In genomic region chr11:10654211-10655150, GRCh38 we compare ENCODE assay signal across 8 cellular contexts. TPM values are rescaled to one million over a fixed set of nuclear protein-coding genes. Genes with fewer than 3 reads are reported as not detected.
A peak's percentile ranks its signal among the peaks of the same experiment; 100 is the strongest.
DNase-seq lines count a peak whose midpoint lies in the region; ATAC-seq, FAIRE-seq and TF ChIP-seq lines count a peak whose summit lies in the region.

No MANE protein-coding gene starts in this region.

- DNase-seq in A549 (ENCODE audit: low read depth in 1 of 2, low spot score in 1 of 2) (peak; percentile 35 to 72), OCI-LY7 (ENCODE audit: low spot score) (peak; percentile 63), GM12878 (ENCODE audit: low read depth, low spot score) (peak; percentile 23), iPS DF 19.7 (ENCODE audit: low read depth, low spot score) (peak; percentile 28)
- peak; percentile 13 to 32 for DNase-seq in stimulated activated CD4-positive, alpha-beta T cell treated with anti-CD3 and anti-CD28 coated beads, Interleukin-2, amount 100 ng/mL, for 24 hours

- H3K27me3 ChIP-seq in GM12878 (replicated peaks in 1 of 2; ENCODE audit: control insufficient read depth in 2 of 2, insufficient read depth in 2 of 2, low read length in 1 of 2): no peaks in the 10 kb centered on the region; a peak in 1 of 4 replicates

- H3K79me2 ChIP-seq in OCI-LY7 (ENCODE audit: insufficient read depth, low read depth, low read length): no peaks in the 10 kb centered on the region
- no peaks in the 10 kb centered on the region for H3K79me2 ChIP-seq in GM12878 (ENCODE audit: control insufficient read depth, insufficient read depth, low read length)

- H3K4me2 ChIP-seq in A549: peak overlapping the region; percentile 21; the same call in 2 of the 3 replicates
- H3K4me2 ChIP-seq in OCI-LY7 (ENCODE audit: low read length): no peak overlapping the region
- H3K4me2 ChIP-seq in GM12878 (ENCODE audit: control insufficient read depth, insufficient read depth): no peak overlapping the region; the same call in 1 of the 2 replicates

- POLR2A ChIA-PET in A549 (lab: Yijun Ruan, JAX): interaction anchor here (1.6 kb wide), 1 partner anchor 248 kb away, joined by 3 read pairs; no protein-coding TSS in a partner anchor
- POLR2A ChIA-PET in OCI-LY7 (lab: Charles Lee): interaction anchor here (0.6 kb wide), 1 partner anchor 1316 kb away, joined by 3 read pairs; no protein-coding TSS in a partner anchor
- POLR2A ChIA-PET in GM12878 (lab: Charles Lee): interaction anchor here (1.4 kb wide), 1 partner anchor 18 kb away, joined by 5 read pairs; no protein-coding TSS in a partner anchor

- TF ChIP-seq RAD21 in A549 (conservative IDR thresholded peaks at IDR 0.05 in 1 of 2, IDR thresholded peaks at IDR 0.05 in 1 of 2) (peak; percentile 77 to 83), GM12878 (IDR thresholded peaks at IDR 0.05; ENCODE audit: insufficient read depth, low read depth, low read length) (peak; percentile 89)

- TF ChIP-seq EP300 in A549 (IDR thresholded peaks at IDR 0.05) (no peak), GM12878 (IDR thresholded peaks at IDR 0.05; ENCODE audit: borderline replicate concordance in 1 of 2, control insufficient read depth in 1 of 2, low read depth in 2 of 2, low read length in 2 of 2) (no peak)

- H3K9me3 ChIP-seq in A549 (no peaks in the 10 kb centered on the region), OCI-LY7 (ENCODE audit: low read length) (no peaks in the 10 kb centered on the region), GM12878 (replicated peaks; ENCODE audit: control insufficient read depth, insufficient read depth, low read length) (no peaks in the 10 kb centered on the region)

- H3K9me2 ChIP-seq in OCI-LY7 (ENCODE audit: insufficient read depth, low read length): no peaks in the 10 kb centered on the region

- no TSS peak for BruUV-seq in OCI-LY7 (replicated peaks; lab: Mats Ljungman, UMichigan)
- BruUV-seq in GM12878 (replicated peaks; lab: Mats Ljungman, UMichigan): no TSS peak

- ATAC-seq in A549: peak; percentile 44 to 80; a peak in 3 of 6 replicates
- ATAC-seq in HG03432 (IDR thresholded peaks at IDR 0.05; ENCODE audit: unreplicated experiment): peak; percentile 38
- ATAC-seq in GM12878: peak; percentile 74
- ATAC-seq in HG02571 (IDR thresholded peaks at IDR 0.05; ENCODE audit: unreplicated experiment): no peak

- peak overlapping the region; percentile 12; the same call in 1 of the 2 replicates for H2AFZ ChIP-seq in OCI-LY7 (ENCODE audit: low read length)
- H2AFZ ChIP-seq in GM12878 (ENCODE audit: control insufficient read depth, low read depth, low read length): peak overlapping the region; percentile 5; the same call in 1 of the 2 replicates

- no peak overlapping the region for H3K4me3 ChIP-seq in A549
- H3K4me3 ChIP-seq in OCI-LY7 (ENCODE audit: low read depth, low read length, poor library complexity, severe bottlenecking): no peak overlapping the region
- no peak overlapping the region for H3K4me3 ChIP-seq in GM12878

- RAD21 ChIA-PET in GM12878 (lab: Charles Lee; ENCODE audit: unreplicated experiment): interaction anchor here (0.8 to 6.1 kb wide), 19 partner anchors 11 to 254 kb away, joined by 3 to 63 read pairs (median 4); partner anchors contain the start of genes AMPD3 and RNF141

- CTCF ChIA-PET in A549 (lab: Yijun Ruan, JAX): interaction anchor here (0.6 to 4.1 kb wide), 35 partner anchors 9 to 839 kb away, joined by 3 to 18 read pairs (median 4); partner anchors contain the start of genes IRAG1 and RNF141
- CTCF ChIA-PET in OCI-LY7 (lab: Charles Lee; ENCODE audit: unreplicated experiment): no interaction called here
- CTCF ChIA-PET in GM12878 (lab: Yijun Ruan, JAX): interaction anchor here (0.7 to 7.8 kb wide), 42 partner anchors 7 to 331 kb away, joined by 3 to 120 read pairs (median 5); partner anchors contain the start of genes AMPD3 and RNF141

- FAIRE-seq in A549 (lab: Jason Lieb, UNC): no peak
- FAIRE-seq in GM12878 (lab: Jason Lieb, UNC): peak; percentile 18

- no peaks in the 10 kb centered on the region for H3K36me3 ChIP-seq in OCI-LY7 (ENCODE audit: insufficient read depth, low read length)
- no peaks in the 10 kb centered on the region for H3K36me3 ChIP-seq in GM12878 (ENCODE audit: control insufficient read depth in 2 of 2, insufficient read depth in 2 of 2, low read length in 1 of 2)

- H3K27ac ChIP-seq in A549 (peak overlapping the region; percentile 55 to 65; a peak in 4 of 6 replicates), OCI-LY7 (ENCODE audit: low read depth, low read length, poor library complexity, severe bottlenecking) (no peak overlapping the region), GM12878 (ENCODE audit: control insufficient read depth, insufficient read depth) (no peak overlapping the region)

- H3K9ac ChIP-seq in GM12878 (ENCODE audit: control insufficient read depth, insufficient read depth, low read length): no peak overlapping the region

- TF ChIP-seq POLR2A in A549 (IDR thresholded peaks at IDR 0.05; ENCODE audit: low read length) (no peak), GM12878 (IDR thresholded peaks at IDR 0.05; ENCODE audit: low read depth, low read length) (no peak)

- WGBS in A549 (ENCODE audit: missing lambda C conversion rate): 48% methylated on average over 3 of the region's 3 CpGs
- WGBS in GM12878 (ENCODE audit: insufficient coverage, insufficient replicate concordance, low lambda C conversion rate, missing lambda C conversion rate): 37% methylated on average over 3 of the region's 3 CpGs

- H3K4me1 ChIP-seq in A549 (peaks cover 47% of the 10 kb centered on the region), OCI-LY7 (ENCODE audit: insufficient read depth, low read length, poor library complexity, severe bottlenecking) (no peaks in the 10 kb centered on the region), GM12878 (ENCODE audit: control insufficient read depth, insufficient read depth, low read length) (peaks cover 33% of the 10 kb centered on the region)

- SMC1A ChIA-PET in GM12878 (lab: Charles Lee; ENCODE audit: uncharacterized antibody, unreplicated experiment): interaction anchor here (0.6 to 6.5 kb wide), 26 partner anchors 11 to 671 kb away, joined by 3 to 70 read pairs (median 5); partner anchors contain the start of gene RNF141

- in situ Hi-C loops in GM12878 (cut with MboI): loop anchor here (5.0 kb wide), 1 partner anchor 247 kb away; no protein-coding TSS in a partner anchor

- intact Hi-C loops in OCI-LY7 (cut with micrococcal nuclease; ENCODE audit: unreplicated experiment) (loop anchor here (1.0 to 5.0 kb wide), 4 partner anchors 83 to 248 kb away; no protein-coding TSS in a partner anchor), GM12878 (cut with micrococcal nuclease; ENCODE audit: unreplicated experiment) (loop anchor here (1.0 to 5.0 kb wide), 6 partner anchors 30 to 248 kb away; partner anchors contain the start of gene RNF141)

- H4K20me1 ChIP-seq in OCI-LY7 (ENCODE audit: insufficient read depth, low read length): no peaks in the 10 kb centered on the region
- no peaks in the 10 kb centered on the region for H4K20me1 ChIP-seq in GM12878 (ENCODE audit: control insufficient read depth, insufficient read depth)

- TF ChIP-seq CTCF in A549 (IDR thresholded peaks at IDR 0.05): peak; percentile 71
- peak; percentile 57 for TF ChIP-seq CTCF in GM12801 (IDR thresholded peaks at IDR 0.05; ENCODE audit: extremely low read depth, insufficient read length)
- TF ChIP-seq CTCF in OCI-LY7 (conservative IDR thresholded peaks at IDR 0.05; ENCODE audit: low read length): peak; percentile 89
- TF ChIP-seq CTCF in GM12878 (IDR thresholded peaks at IDR 0.05 in 2 of 3, conservative IDR thresholded peaks at IDR 0.05 in 1 of 3; ENCODE audit: control insufficient read depth in 2 of 3, extremely low read depth in 1 of 3, insufficient read depth in 1 of 3, low read depth in 3 of 3, low read length in 3 of 3): peak; percentile 67 to 74 (median 68)

TF ChIP-seq in A549, 52 proteins besides CTCF, POLR2A, EP300 and RAD21 (continues in another document):
- TF ChIP-seq EHMT2 (IDR thresholded peaks at IDR 0.05; ENCODE audit: low read depth): peak; percentile 90
- TF ChIP-seq NR3C1 (IDR thresholded peaks at IDR 0.05): no peak
- no peak for TF ChIP-seq MYC (IDR thresholded peaks at IDR 0.05; ENCODE audit: borderline replicate concordance, low read length)
- no peak for TF ChIP-seq NFE2L2 (conservative IDR thresholded peaks at IDR 0.05; ENCODE audit: low read length)
- no peak for TF ChIP-seq POLR2AphosphoS2 (conservative IDR thresholded peaks at IDR 0.05; ENCODE audit: low read length)

TF ChIP-seq in GM12878, 131 proteins besides CTCF, POLR2A, EP300 and RAD21 (continues in another document):
- no peak for TF ChIP-seq RB1 (IDR thresholded peaks at IDR 0.05; ENCODE audit: borderline replicate concordance)
- TF ChIP-seq YY1 (IDR thresholded peaks at IDR 0.05; ENCODE audit: low read depth, low read length): peak; percentile 89
- TF ChIP-seq WRNIP1 (IDR thresholded peaks at IDR 0.05; ENCODE audit: borderline replicate concordance, low read depth, low read length): no peak

RNA-seq across cellular contexts. Expression of gene IRAG1, which starts 39.1 kb away (rescaled TPM):
- polyA plus RNA-seq in A549 (2011; rRNA removed) (0.05 TPM in 1 of 2 replicates, not detected in the other), A549 (2017; fragmentation: RNase III; extraction: RNeasy Plus Mini Kit Qiagen cat#74134 plus additional on column Dnase treatment) (0.03 to 0.12 TPM in 2 of 3 replicates, not detected in the other), GM12878 (2011; rRNA removed) (0.01 TPM in 1 of 2 replicates, not detected in the other), GM12878 (2014; fragmentation: Illumina TruSeq; extraction: Trizol) (0.06 TPM in 1 of 2 replicates, not detected in the other), GM12878 (2014; fragmentation: Nextera tagmentation; extraction: Ambion mirVana) (under 1 TPM in 1 of 2 experiments, not detected in 1; 0.02 TPM), GM12878 (2014; rRNA removed) (0.04 and 0.08 TPM in 2 replicates), GM12878 (2016; fragmentation: Nextera tagmentation; extraction: Ambion mirVana) (not detected)
- polyA plus RNA-seq in A549 (2012; cell fraction: cytosol; rRNA removed): not detected in 2 replicates
- 0.01 TPM in 1 of 2 replicates, not detected in the other for polyA plus RNA-seq in A549 (2012; cell fraction: nucleus; rRNA removed)
- polyA minus RNA-seq in A549 (2011; rRNA and poly(A)+ RNA removed): 0.15 TPM in 1 of 2 replicates, not detected in the other
- total RNA-seq in OCI-LY7 (2014; rRNA removed; shearing (Covaris generic)): not detected in 2 replicates
- total RNA-seq in OCI-LY7 (2022) (not detected in 2 replicates), GM12878 (2014; rRNA removed) (under 0.01 and 0.06 TPM in 2 replicates), GM12878 (2014; rRNA removed; fragmentation: Illumina TruSeq; extraction: Trizol) (0.05 and 0.18 TPM in 2 replicates), GM12878 (2021) (0.03 and 0.40 TPM in 2 replicates)
- total RNA-seq in GM12878 (2013; cell fraction: nucleolus; rRNA removed): 0.07 and 0.08 TPM in 2 replicates
- polyA plus RNA-seq in GM12878 (2011; ENCODE audit: low read depth): not detected
- polyA plus RNA-seq in GM12878 (2011; cell fraction: cytosol; rRNA removed): under 0.01 and 0.02 TPM in 2 replicates
- 0.01 TPM in 1 of 2 replicates, not detected in the other for polyA plus RNA-seq in GM12878 (2011; cell fraction: nucleus; rRNA removed)
- 0.22 TPM in 1 of 2 replicates, not detected in the other for polyA plus RNA-seq in GM12878 (2012)
- 0.07 TPM in 1 of 2 replicates, not detected in the other for polyA minus RNA-seq in GM12878 (2011; rRNA and poly(A)+ RNA removed)
- not detected in 2 replicates for polyA minus RNA-seq in GM12878 (2011; cell fraction: cytosol; rRNA and poly(A)+ RNA removed)
- not detected in 2 replicates for polyA minus RNA-seq in GM12878 (2011; cell fraction: nucleus; rRNA and poly(A)+ RNA removed)

Comparison
In these comparisons a context has a peak if more than half of its experiments do, and no peak if none do; other contexts are left out.
1. H3K27ac ChIP-seq: peak in A549 (2 of 2); none in OCI-LY7 (single experiment) and GM12878 (single experiment).
2. Of the 24 proteins assayed by ChIP-seq in both GM12878 and A549: peak only in GM12878: none; only in A549: none; in both: CTCF, RAD21 and SMC3; in neither: 21.
3. Peak in every context shown above with its lines, with median percentiles within 50 percentile points of each other: DNase-seq and CTCF ChIP-seq.